Comparison of ENCODE assay signal across 9 cellular contexts in the genomic region with DNA sequence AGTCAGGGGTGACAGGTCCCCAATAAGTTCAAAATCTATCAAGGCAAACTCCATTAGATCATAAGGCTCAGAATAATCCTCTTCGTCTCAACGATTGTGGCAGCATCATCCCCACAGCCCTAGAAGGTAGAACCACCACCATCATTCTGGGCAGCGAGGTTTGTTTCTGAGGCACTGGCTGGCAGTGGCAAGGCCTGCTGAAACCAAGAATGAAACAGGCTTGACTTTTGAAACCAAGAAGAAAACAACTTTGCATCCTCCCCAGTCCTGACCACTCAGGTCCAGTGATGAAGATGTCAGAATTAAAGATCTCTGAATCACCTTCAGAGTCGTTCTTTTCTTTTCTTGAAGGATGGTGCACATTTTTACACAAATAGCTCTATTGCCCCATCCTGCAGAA.
"Had no signal": no experiment of that assay in that cellular context is flagged by ENCODE, and none has a peak within 500 bp of the region (broad histone marks: within the 10 kb centered on the region; RNA-seq: fewer than 3 reads in every experiment).

No MANE protein-coding gene starts in this region.

- DNase-seq: GM23248, GOT3, H9, HCEC 1CT, Kasumi-1, KG1 had no signal

- H3K9me3 Mint-ChIP-seq: H9 had no signal

- ATAC-seq: HepG2, K562 had no signal

- H3K9ac ChIP-seq: GM23248 had no signal

- H3K4me3 ChIP-seq: GM23248, K562 had no signal

- H2AFZ ChIP-seq: GM23248 had no signal

- H3K27ac Mint-ChIP-seq: H9 had no signal

- H3K4me3 Mint-ChIP-seq: H9 had no signal

- H3K27ac ChIP-seq: GM23248, HL-60 had no signal
